Comparison of ENCODE assay signal across 8 cellular contexts in genomic region chr1:204516180-204516879, GRCh38. TPM values are rescaled to one million over a fixed set of nuclear protein-coding genes. Genes with fewer than 3 reads are reported as not detected.
A peak's percentile ranks its signal among the peaks of the same experiment; 100 is the strongest.
DNase-seq lines count a peak whose midpoint lies in the region; ATAC-seq and TF ChIP-seq lines count a peak whose summit lies in the region.

TSS of gene MDM4 (plus strand) at chr1:204516406. CDS start at chr1:204525519, 9,113 bp downstream.

- CTCF ChIA-PET in Panc1 (lab: Charles Lee): interaction anchor here (0.6 to 2.0 kb wide), 5 partner anchors 10 to 118 kb away, joined by 3 to 5 read pairs (median 3); no protein-coding TSS in a partner anchor

- H3K9me3 Mint-ChIP-seq in activated T-cell treated with anti-CD3 and anti-CD28 coated beads, Interleukin-2, amount 50 U/mL, for 24 hours: no peaks in the 10 kb centered on the region

- H3K9ac ChIP-seq in muscle layer of colon (ENCODE audit: low read length): peak within 1 kb of the TSS; percentile 82

- H3K27me3 ChIP-seq in Panc1 (ENCODE audit: control insufficient read depth, insufficient read depth, low read length) (no peaks in the 10 kb centered on the region), muscle layer of colon (ENCODE audit: control insufficient read depth in 1 of 2, insufficient read depth in 2 of 2, low read length in 2 of 2) (no peaks in the 10 kb centered on the region)

- peaks cover 9% of the 10 kb centered on the region for H3K36me3 Mint-ChIP-seq in activated T-cell treated with anti-CD3 and anti-CD28 coated beads, Interleukin-2, amount 50 U/mL, for 24 hours (ENCODE audit: low read depth)

- ATAC-seq in GM21825 (IDR thresholded peaks at IDR 0.05; ENCODE audit: unreplicated experiment) (peak; percentile 70), Panc1 (peak; percentile 100), esophagus mucosa (peak; percentile 95)

- peak within 1 kb of the TSS; percentile 96 for H3K27ac ChIP-seq in KOPT-K1 (ENCODE audit: low read depth, low read length, poor library complexity, severe bottlenecking)
- peak within 1 kb of the TSS; percentile 96 for H3K27ac ChIP-seq in Panc1 (ENCODE audit: low read length)
- H3K27ac ChIP-seq in muscle layer of colon (ENCODE audit: low read depth, low read length): peak within 1 kb of the TSS; percentile 95

- H3K4me3 ChIP-seq in Panc1 (ENCODE audit: low read depth in 2 of 2, low read length in 2 of 2): peak within 1 kb of the TSS; percentile 72 to 88
- H3K4me3 ChIP-seq in muscle layer of colon (ENCODE audit: low read depth in 1 of 2, low read length in 2 of 2): peak within 1 kb of the TSS; percentile 75 to 80

- H3K9me3 ChIP-seq in KOPT-K1 (ENCODE audit: insufficient read depth, low read length, poor library complexity, severe bottlenecking) (no peaks in the 10 kb centered on the region), Panc1 (ENCODE audit: control insufficient read depth, insufficient read depth, low read depth, low read length) (no peaks in the 10 kb centered on the region), muscle layer of colon (ENCODE audit: low read length) (no peaks in the 10 kb centered on the region)

- peaks cover 20% of the 10 kb centered on the region for H3K36me3 ChIP-seq in KOPT-K1 (ENCODE audit: insufficient read depth, low read length)
- no peaks in the 10 kb centered on the region for H3K36me3 ChIP-seq in Panc1 (ENCODE audit: control insufficient read depth, insufficient read depth, low read length)
- H3K36me3 ChIP-seq in muscle layer of colon (ENCODE audit: insufficient read depth, low read length): peaks cover 19% of the 10 kb centered on the region

- in situ Hi-C loops in Panc1 (cut with HindIII; ENCODE audit: low pct_unique_long_range_greater_than_20kb, low sequenced_read_pairs): no loop called here

- intact Hi-C loops in Panc1 (cut with micrococcal nuclease; ENCODE audit: unreplicated experiment): no loop called here

- no peak within 1 kb of the TSS for H3K4me3 Mint-ChIP-seq in activated T-cell treated with anti-CD3 and anti-CD28 coated beads, Interleukin-2, amount 50 U/mL, for 24 hours

- TF ChIP-seq CTCF in Panc1 (IDR thresholded peaks at IDR 0.05): no peak

- H3K4me1 Mint-ChIP-seq in activated T-cell treated with anti-CD3 and anti-CD28 coated beads, Interleukin-2, amount 50 U/mL, for 24 hours (ENCODE audit: low read depth): peaks cover 61% of the 10 kb centered on the region

- BruUV-seq in Panc1 (replicated peaks; lab: Mats Ljungman, UMichigan): no TSS peak

- H3K4me1 ChIP-seq in Panc1 (ENCODE audit: control insufficient read depth, insufficient read depth, low read length) (0 out of 2 replicates have a peak, but pooled peaks cover 2% of the 10 kb centered on the region), muscle layer of colon (ENCODE audit: insufficient read depth, low read length) (peaks cover 18% of the 10 kb centered on the region)

- no peaks in the 10 kb centered on the region for H3K27me3 Mint-ChIP-seq in activated T-cell treated with anti-CD3 and anti-CD28 coated beads, Interleukin-2, amount 50 U/mL, for 24 hours

- DNase-seq in DMS79 (lab: John Stamatoyannopoulos, UW): peak; percentile 96
- DNase-seq in Panc1 (ENCODE audit: low read depth, low spot score): peak; percentile 80
- peak; percentile 95 for DNase-seq in activated T-cell treated with anti-CD3 and anti-CD28 coated beads, Interleukin-2, amount 50 U/mL, for 24 hours
- DNase-seq in stimulated activated CD8-positive, alpha-beta memory T cell treated with anti-CD3 and anti-CD28 coated beads, Interleukin-7, amount 100 ng/mL, for 1 hour (ENCODE audit: low read depth in 2 of 2): peak; percentile 79 to 81

- H3K27ac Mint-ChIP-seq in activated T-cell treated with anti-CD3 and anti-CD28 coated beads, Interleukin-2, amount 50 U/mL, for 24 hours: no peak within 1 kb of the TSS

- POLR2A ChIA-PET in Panc1 (lab: Charles Lee): interaction anchor here (0.6 to 1.4 kb wide), 8 partner anchors 9 to 178 kb away, joined by 3 to 20 read pairs (median 4); no protein-coding TSS in a partner anchor

RNA-seq across cellular contexts. Expression of gene MDM4, which starts in this region (rescaled TPM):
- total RNA-seq in Panc1 (2021; ENCODE audit: unreplicated experiment) (42.1 TPM), esophagus mucosa (33.0 TPM)
- polyA plus RNA-seq in Panc1 (2012; ENCODE audit: insufficient read length): 2.6 TPM

Comparison
In these comparisons a context has a peak if more than half of its experiments do, and no peak if none do; other contexts are left out.
1. Peak in every context shown above with its lines: DNase-seq, ATAC-seq, H3K4me3 ChIP-seq and H3K27ac ChIP-seq.